ENCODE assay signal across 7 cellular contexts in genomic region chr12:99985631-99986030, GRCh38. TPM values are rescaled to one million over a fixed set of nuclear protein-coding genes. Genes with fewer than 3 reads are reported as not detected.
DNase-seq lines count a peak whose midpoint lies in the region; ATAC-seq and TF ChIP-seq lines count a peak whose summit lies in the region.

No MANE protein-coding gene starts in this region.

- no peaks in the 10 kb centered on the region for H3K9me2 ChIP-seq in HCT116 (ENCODE audit: insufficient read depth)

- no TSS peak for BruUV-seq in HCT116 (replicated peaks; lab: Mats Ljungman, UMichigan)

- H3K4me2 ChIP-seq in HCT116 (ENCODE audit: low read length): peak overlapping the region; percentile 76; the same call in 1 of the 2 replicates

- H3K9ac ChIP-seq in HCT116 (ENCODE audit: low read length): no peak overlapping the region

- ATAC-seq in HCT116: no peak
- ATAC-seq in GM18502 (IDR thresholded peaks at IDR 0.05; ENCODE audit: poor library complexity, unreplicated experiment): no peak
- no peak for ATAC-seq in HG03108 (IDR thresholded peaks at IDR 0.05; ENCODE audit: unreplicated experiment)
- ATAC-seq in GM21529 (IDR thresholded peaks at IDR 0.05; ENCODE audit: unreplicated experiment): no peak

- H3K4me1 ChIP-seq in HCT116 (ENCODE audit: control insufficient read depth in 1 of 2, insufficient read depth in 2 of 2, low read length in 2 of 2): peaks cover 5 to 11% of the 10 kb centered on the region in 2 experiments; a peak in 3 of 4 replicates
- 0 out of 2 replicates have a peak, but pooled peaks cover 3% of the 10 kb centered on the region for H3K4me1 ChIP-seq in SJCRH30
- peaks cover 0 to 26% (median 0%) of the 10 kb centered on the region in 3 donors for H3K4me1 ChIP-seq in esophagus squamous epithelium
- peaks cover 0 to 21% (median 16%) of the 10 kb centered on the region in 4 donors for H3K4me1 ChIP-seq in sigmoid colon

- no peak for TF ChIP-seq EP300 in sigmoid colon (IDR thresholded peaks at IDR 0.05)

- H3K27ac ChIP-seq in HCT116 (ENCODE audit: low read depth, low read length) (no peak overlapping the region), SJCRH30 (no peak overlapping the region), esophagus squamous epithelium (no peak overlapping the region), sigmoid colon (peak overlapping the region; percentile 80 to 88 (median 84))

- RAD21 ChIA-PET in HCT116 (lab: Charles Lee; ENCODE audit: low non-redundant PET in 1 of 2, low total read pairs in 2 of 2, uncharacterized antibody in 2 of 2, unreplicated experiment in 2 of 2): no interaction called here

- H3K36me3 ChIP-seq in HCT116 (ENCODE audit: control insufficient read depth in 1 of 2, insufficient read depth in 2 of 2, low read length in 2 of 2) (no peaks in the 10 kb centered on the region), SJCRH30 (no peaks in the 10 kb centered on the region), esophagus squamous epithelium (no peaks in the 10 kb centered on the region), sigmoid colon (no peaks in the 10 kb centered on the region)

- H3K79me2 ChIP-seq in HCT116 (ENCODE audit: insufficient read depth, low read length): no peaks in the 10 kb centered on the region

- 63 to 69% methylated on average over 3 of the region's 3 CpGs for WGBS in esophagus squamous epithelium, 2 donors
- WGBS in sigmoid colon, 2 donors: 68 to 69% methylated on average over 3 of the region's 3 CpGs

- TF ChIP-seq POLR2A in HCT116 (IDR thresholded peaks at IDR 0.05; ENCODE audit: borderline replicate concordance, extremely low read depth, insufficient read depth, insufficient read length): no peak
- no peak for TF ChIP-seq POLR2A in esophagus squamous epithelium (IDR thresholded peaks at IDR 0.05)
- TF ChIP-seq POLR2A in sigmoid colon (IDR thresholded peaks at IDR 0.05): no peak

- H3K9me3 ChIP-seq in HCT116 (ENCODE audit: control insufficient read depth in 1 of 2, insufficient read depth in 1 of 2, low read depth in 1 of 2, low read length in 2 of 2) (no peaks in the 10 kb centered on the region), SJCRH30 (replicated peaks) (no peaks in the 10 kb centered on the region), esophagus squamous epithelium (no peaks in the 10 kb centered on the region), sigmoid colon (no peaks in the 10 kb centered on the region)

- POLR2A ChIA-PET in HCT116 (lab: Charles Lee): no interaction called here

- H3K27me3 ChIP-seq in HCT116 (ENCODE audit: insufficient read depth, low read length): peaks cover 50% of the 10 kb centered on the region
- no peaks in the 10 kb centered on the region for H3K27me3 ChIP-seq in SJCRH30
- H3K27me3 ChIP-seq in esophagus squamous epithelium: peaks cover 0 to 10% (median 0%) of the 10 kb centered on the region in 4 donors
- H3K27me3 ChIP-seq in sigmoid colon: no peaks in the 10 kb centered on the region

- no peaks in the 10 kb centered on the region for H4K20me1 ChIP-seq in HCT116 (ENCODE audit: insufficient read depth)

- CTCF ChIA-PET in HCT116 (lab: Charles Lee): no interaction called here

- H2AFZ ChIP-seq in HCT116 (ENCODE audit: low read depth, low read length, poor library complexity, severe bottlenecking): no peak overlapping the region

- no peak for DNase-seq in HCT116 (ENCODE audit: low read depth, low spot score)
- DNase-seq in SJCRH30: peak in 1 of 2 experiments; percentile 4
- no peak for DNase-seq in esophagus squamous epithelium (lab: John Stamatoyannopoulos, UW)
- no peak for DNase-seq in sigmoid colon

- H3K4me3 ChIP-seq in HCT116 (replicated peaks in 1 of 2; ENCODE audit: low read depth in 1 of 2, low read length in 2 of 2) (no peak overlapping the region), SJCRH30 (peak overlapping the region; percentile 85), esophagus squamous epithelium (peak overlapping the region in 3 of 4 donors; percentile 58 to 72 (median 59)), sigmoid colon (peak overlapping the region; percentile 65 to 82 (median 80))

- TF ChIP-seq CTCF in HCT116 (IDR thresholded peaks at IDR 0.05 in 2 of 3, conservative IDR thresholded peaks at IDR 0.05 in 1 of 3; ENCODE audit: borderline replicate concordance in 1 of 3, insufficient read depth in 1 of 3, low read depth in 2 of 3, low read length in 2 of 3): no peak
- no peak for TF ChIP-seq CTCF in esophagus squamous epithelium (IDR thresholded peaks at IDR 0.05)
- no peak for TF ChIP-seq CTCF in sigmoid colon (IDR thresholded peaks at IDR 0.05)

- intact Hi-C loops in HCT116 (cut with micrococcal nuclease): no loop called here
- intact Hi-C loops in esophagus squamous epithelium (cut with DNase I): no loop called here
- intact Hi-C loops in sigmoid colon (cut with DNase I): loop anchor here (2.0 kb wide), 1 partner anchor 75 kb away; no protein-coding TSS in a partner anchor

- TF ChIP-seq RAD21 in HCT116 (IDR thresholded peaks at IDR 0.05; ENCODE audit: low read depth): no peak

TF ChIP-seq in HCT116, 20 proteins besides CTCF, POLR2A, EP300 and RAD21:
- TF ChIP-seq EGR1 (IDR thresholded peaks at IDR 0.05; ENCODE audit: low read depth) (no peak), FOSL1 (IDR thresholded peaks at IDR 0.05; ENCODE audit: low read depth) (no peak), EZH2 (IDR thresholded peaks at IDR 0.05) (no peak), REST (IDR thresholded peaks at IDR 0.05; ENCODE audit: low read depth) (no peak)

RNA-seq across cellular contexts. Expression of gene ANKS1B, which starts 0.9 kb away (rescaled TPM):
- 0.54 TPM for total RNA-seq in HCT116 (2021; ENCODE audit: unreplicated experiment)
- polyA plus RNA-seq in HCT116 (2012): 0.15 TPM in 1 of 2 replicates, not detected in the other
- total RNA-seq in SJCRH30 (2014; rRNA removed; shearing (Covaris generic)): 1.4 and 2.4 TPM in 2 replicates
- total RNA-seq in esophagus squamous epithelium: 10 to 100 TPM in 2 of 4 donors, 1 to 10 TPM in 2; 1.6 to 15.8 (median 8.1) TPM
- total RNA-seq in sigmoid colon: 10 to 100 TPM; 27.7 to 57.3 (median 37.1) TPM
- polyA plus RNA-seq in sigmoid colon: 1 to 10 TPM in 2 of 3 donors, not detected in 1; 1.0 to 1.2 TPM

Comparison
In these comparisons a context has a peak if more than half of its experiments do, and no peak if none do; other contexts are left out.
1. H3K27ac ChIP-seq: peak in sigmoid colon (4 of 4); none in HCT116 (single experiment), SJCRH30 (single experiment) and esophagus squamous epithelium (0 of 4).
2. H3K4me3 ChIP-seq: peak in SJCRH30 (single experiment), esophagus squamous epithelium (3 of 4) and sigmoid colon (4 of 4); none in HCT116 (0 of 2).